Comparison of ENCODE assay signal across 14 cellular contexts in genomic region chr4:119068529-119068962, GRCh38.
DNase-seq lines count a peak whose midpoint lies in the region; TF ChIP-seq lines count a peak whose summit lies in the region.
"Had no signal": no experiment of that assay in that cellular context is flagged by ENCODE, and none has a peak within 500 bp of the region (broad histone marks: within the 10 kb centered on the region; RNA-seq: fewer than 3 reads in every experiment).

No MANE protein-coding gene starts in this region.

- no peak for TF ChIP-seq CTCF in HEK293 (tag by site-specific recombination; IDR thresholded peaks at IDR 0.05)
- TF ChIP-seq CTCF in transverse colon (IDR thresholded peaks at IDR 0.05): no peak
- no peak for TF ChIP-seq CTCF in ovary (IDR thresholded peaks at IDR 0.05)

- POLR2A ChIA-PET in HEK293 (lab: Yijun Ruan, JAX): no interaction called here

- in situ Hi-C loops in transverse colon (cut with MboI; ENCODE audit: low pct_ligation_motif_present in 1 of 4, low pct_unique_long_range_greater_than_20kb in 1 of 4, low sequenced_read_pairs in 3 of 4): no loop called here

- H3K9me3 ChIP-seq in HEK293 (ENCODE audit: control insufficient read depth, insufficient read depth, low read depth, low read length): no peaks in the 10 kb centered on the region
- peaks cover 3% of the 10 kb centered on the region for H3K9me3 ChIP-seq in iPS-18a (ENCODE audit: control insufficient read depth, low read depth, low read length)
- H3K9me3 ChIP-seq in transverse colon: no peaks in the 10 kb centered on the region
- no peaks in the 10 kb centered on the region for H3K9me3 ChIP-seq in ovary
- H3K9me3 ChIP-seq: adrenal gland, lower lobe of right lung had no signal

- H3K4me3 ChIP-seq in HEK293 (ENCODE audit: low read depth, low read length): no peak overlapping the region
- H3K4me3 ChIP-seq in iPS-18a (ENCODE audit: low read length): peak overlapping the region; percentile 62
- no peak overlapping the region for H3K4me3 ChIP-seq in transverse colon
- H3K4me3 ChIP-seq in ovary: no peak overlapping the region
- H3K4me3 ChIP-seq: adrenal gland, heart left ventricle, lower lobe of right lung had no signal

- H3K27ac ChIP-seq in HEK293 (ENCODE audit: extremely low read depth, low read depth, low read length): peak overlapping the region; percentile 67; the same call in 1 of the 2 replicates
- no peak overlapping the region for H3K27ac ChIP-seq in iPS-18a (ENCODE audit: low read length)
- H3K27ac ChIP-seq in transverse colon: peak overlapping the region; percentile 62 to 72 (median 66)
- H3K27ac ChIP-seq in ovary: no peak overlapping the region
- H3K27ac ChIP-seq: adrenal gland, lower lobe of right lung had no signal

- TF ChIP-seq EP300 in transverse colon (IDR thresholded peaks at IDR 0.05; ENCODE audit: low read depth): no peak
- TF ChIP-seq EP300 in ovary (IDR thresholded peaks at IDR 0.05): no peak

- no peak overlapping the region for H3K9ac ChIP-seq in iPS-18a (ENCODE audit: low read length)

- intact Hi-C loops in transverse colon (cut with DNase I; ENCODE audit: low total_unique reads): no loop called here
- intact Hi-C loops in ovary (cut with DNase I): no loop called here

- peaks cover 10% of the 10 kb centered on the region for H3K4me1 ChIP-seq in HEK293 (ENCODE audit: control insufficient read depth, insufficient read depth, low read length)
- H3K4me1 ChIP-seq in iPS-18a (ENCODE audit: control insufficient read depth, low read depth, low read length): peaks cover 11% of the 10 kb centered on the region
- peaks cover 7 to 17% (median 11%) of the 10 kb centered on the region in 4 donors for H3K4me1 ChIP-seq in transverse colon
- no peaks in the 10 kb centered on the region for H3K4me1 ChIP-seq in ovary (ENCODE audit: insufficient read depth)
- H3K4me1 ChIP-seq: adrenal gland, lower lobe of right lung had no signal

- TF ChIP-seq POLR2A in transverse colon (IDR thresholded peaks at IDR 0.05) (no peak), ovary (IDR thresholded peaks at IDR 0.05) (no peak)

- CTCF ChIA-PET in HEK293 (lab: Yijun Ruan, JAX): no interaction called here

- H3K27me3 ChIP-seq in iPS-18a (ENCODE audit: control insufficient read depth, insufficient read depth, low read length) (peaks cover 9% of the 10 kb centered on the region), transverse colon (no peaks in the 10 kb centered on the region), ovary (no peaks in the 10 kb centered on the region)
- H3K27me3 ChIP-seq: adrenal gland, heart left ventricle had no signal

- H3K36me3 ChIP-seq in HEK293 (ENCODE audit: control insufficient read depth in 2 of 2, insufficient read depth in 1 of 2, low read length in 2 of 2) (no peaks in the 10 kb centered on the region), iPS-18a (ENCODE audit: control insufficient read depth, low read depth, low read length) (no peaks in the 10 kb centered on the region), transverse colon (no peaks in the 10 kb centered on the region), ovary (no peaks in the 10 kb centered on the region)
- H3K36me3 ChIP-seq: adrenal gland, lower lobe of right lung had no signal

- 20 to 31% methylated on average over 3 of the region's 3 CpGs for WGBS in transverse colon (ENCODE audit: low coverage in 1 of 2), 2 donors
- WGBS in ovary, 3 donors: 43 to 51% (median 48%) methylated on average over 3 of the region's 3 CpGs

- DNase-seq in T1000 (lab: John Stamatoyannopoulos, UW): peak; percentile 19
- DNase-seq in transverse colon: no peak
- DNase-seq in GOT3 (lab: John Stamatoyannopoulos, UW): no peak
- no peak for DNase-seq in DMS153 (lab: John Stamatoyannopoulos, UW)
- no peak for DNase-seq in NCI-H510A (lab: John Stamatoyannopoulos, UW)
- no peak for DNase-seq in ovary
- DNase-seq: adrenal gland; effector CD8-positive, alpha-beta T cell; lower lobe of right lung; NCI-H1417 treated with DMSO at 0.1 percent for 48 hours; NCI-H524 treated with DMSO at 0.1 percent for 48 hours had no signal

TF ChIP-seq in HEK293, 187 proteins besides CTCF, POLR2A, EP300 and RAD21 (continues in another document):
- TF ChIP-seq ZNF792 (tag by site-specific recombination; IDR thresholded peaks at IDR 0.05) (no peak), PRDM1 (tag by site-specific recombination; IDR thresholded peaks at IDR 0.05) (no peak), MZF1 (tag by site-specific recombination; IDR thresholded peaks at IDR 0.05; ENCODE audit: borderline replicate concordance) (peak; percentile 24; the same call in 1 of the 2 replicates), PRDM4 (tag by site-specific recombination; IDR thresholded peaks at IDR 0.05) (peak; percentile 59; the same call in 1 of the 2 replicates), IKZF3 (tag by site-specific recombination; IDR thresholded peaks at IDR 0.05) (peak; percentile 44; the same call in 1 of the 2 replicates), ZSCAN16 (tag by site-specific recombination; IDR thresholded peaks at IDR 0.05) (0 out of 2 replicates have a peak, but pooled peaks have one; percentile 16), ZNF362 (tag by site-specific recombination; IDR thresholded peaks at IDR 0.05) (no peak), SETDB1 (IDR thresholded peaks at IDR 0.05; ENCODE audit: insufficient read length, low read length) (peak; percentile 32), ZBTB8A (tag by site-specific recombination; IDR thresholded peaks at IDR 0.05) (no peak), ZFP69B (tag by site-specific recombination; IDR thresholded peaks at IDR 0.05) (peak; percentile 66), ZNF843 (tag by site-specific recombination; IDR thresholded peaks at IDR 0.05) (peak; percentile 41; the same call in 1 of the 2 replicates), WT1 (tag by site-specific recombination; IDR thresholded peaks at IDR 0.05) (peak; percentile 74)
- TF ChIP-seq, protein P1, sequence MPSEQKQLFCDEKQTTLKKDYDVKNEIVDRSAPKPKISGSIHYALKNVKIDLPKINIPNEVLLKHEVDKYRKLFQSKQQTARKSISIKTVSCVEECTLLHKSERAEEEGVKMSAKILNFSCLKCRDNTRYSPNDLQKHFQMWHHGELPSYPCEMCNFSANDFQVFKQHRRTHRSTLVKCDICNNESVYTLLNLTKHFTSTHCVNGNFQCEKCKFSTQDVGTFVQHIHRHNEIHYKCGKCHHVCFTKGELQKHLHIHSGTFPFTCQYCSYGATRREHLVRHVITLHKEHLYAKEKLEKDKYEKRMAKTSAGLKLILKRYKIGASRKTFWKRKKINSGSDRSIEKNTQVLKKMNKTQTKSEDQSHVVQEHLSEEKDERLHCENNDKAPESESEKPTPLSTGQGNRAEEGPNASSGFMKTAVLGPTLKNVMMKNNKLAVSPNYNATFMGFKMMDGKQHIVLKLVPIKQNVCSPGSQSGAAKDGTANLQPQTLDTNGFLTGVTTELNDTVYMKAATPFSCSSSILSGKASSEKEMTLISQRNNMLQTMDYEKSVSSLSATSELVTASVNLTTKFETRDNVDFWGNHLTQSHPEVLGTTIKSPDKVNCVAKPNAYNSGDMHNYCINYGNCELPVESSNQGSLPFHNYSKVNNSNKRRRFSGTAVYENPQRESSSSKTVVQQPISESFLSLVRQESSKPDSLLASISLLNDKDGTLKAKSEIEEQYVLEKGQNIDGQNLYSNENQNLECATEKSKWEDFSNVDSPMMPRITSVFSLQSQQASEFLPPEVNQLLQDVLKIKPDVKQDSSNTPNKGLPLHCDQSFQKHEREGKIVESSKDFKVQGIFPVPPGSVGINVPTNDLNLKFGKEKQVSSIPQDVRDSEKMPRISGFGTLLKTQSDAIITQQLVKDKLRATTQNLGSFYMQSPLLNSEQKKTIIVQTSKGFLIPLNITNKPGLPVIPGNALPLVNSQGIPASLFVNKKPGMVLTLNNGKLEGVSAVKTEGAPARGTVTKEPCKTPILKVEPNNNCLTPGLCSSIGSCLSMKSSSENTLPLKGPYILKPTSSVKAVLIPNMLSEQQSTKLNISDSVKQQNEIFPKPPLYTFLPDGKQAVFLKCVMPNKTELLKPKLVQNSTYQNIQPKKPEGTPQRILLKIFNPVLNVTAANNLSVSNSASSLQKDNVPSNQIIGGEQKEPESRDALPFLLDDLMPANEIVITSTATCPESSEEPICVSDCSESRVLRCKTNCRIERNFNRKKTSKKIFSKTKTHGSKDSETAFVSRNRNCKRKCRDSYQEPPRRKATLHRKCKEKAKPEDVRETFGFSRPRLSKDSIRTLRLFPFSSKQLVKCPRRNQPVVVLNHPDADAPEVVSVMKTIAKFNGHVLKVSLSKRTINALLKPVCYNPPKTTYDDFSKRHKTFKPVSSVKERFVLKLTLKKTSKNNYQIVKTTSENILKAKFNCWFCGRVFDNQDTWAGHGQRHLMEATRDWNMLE (tag by site-specific recombination; conservative IDR thresholded peaks at IDR 0.05; ENCODE audit: low read depth): no peak

Comparison
In these comparisons a context has a peak if more than half of its experiments do, and no peak if none do; other contexts are left out.
1. H3K27ac ChIP-seq: peak in HEK293 (single experiment) and transverse colon (4 of 4); none in iPS-18a (single experiment) and ovary (0 of 2).